Comparison of ENCODE assay signal across 12 cellular contexts in genomic region chr1:55402117-55402516, GRCh38.
DNase-seq lines count a peak whose midpoint lies in the region; TF ChIP-seq lines count a peak whose summit lies in the region.
"Had no signal": no experiment of that assay in that cellular context is flagged by ENCODE, and none has a peak within 500 bp of the region (broad histone marks: within the 10 kb centered on the region; RNA-seq: fewer than 3 reads in every experiment).

No MANE protein-coding gene starts in this region.

- peaks cover 10% of the 10 kb centered on the region for H3K27me3 Mint-ChIP-seq in HFFc6 (ENCODE audit: insufficient read depth)

- DNase-seq in AG08395 (ENCODE audit: low spot score) (peak; percentile 86), HFFc6 (peak; percentile 74), astrocyte of the hippocampus (ENCODE audit: low read depth, low spot score) (peak; percentile 70), iris pigment epithelial cell (ENCODE audit: low read depth) (peak; percentile 65), dermis blood vessel endothelial cell (no peak), NCI-H524 (lab: John Stamatoyannopoulos, UW) (no peak)
- no peak for DNase-seq in stimulated activated CD8-positive, alpha-beta memory T cell treated with anti-CD3 and anti-CD28 coated beads, Interleukin-4, amount 100 ng/mL, for 48 hours
- no peak for DNase-seq in stimulated activated CD4-positive, alpha-beta T cell treated with anti-CD3 and anti-CD28 coated beads, Interleukin-4, amount 100 ng/mL, for 4 hours
- DNase-seq: activated naive CD4-positive, alpha-beta T cell treated with Interleukin-2 at 50 U/mL for 16 hours; DMS 273 treated with DMSO at 0.1 percent for 48 hours; ovary had no signal

- no peak for TF ChIP-seq CTCF in HFFc6 (IDR thresholded peaks at IDR 0.05)

- H3K36me3 Mint-ChIP-seq in HFFc6 (ENCODE audit: low read depth) = no peaks in the 10 kb centered on the region

- no peaks in the 10 kb centered on the region for H3K9me3 Mint-ChIP-seq in HFFc6

- H3K4me3 Mint-ChIP-seq in HFFc6 = peak overlapping the region; percentile 0; the same call in 1 of the 2 replicates
- H3K4me3 Mint-ChIP-seq: B cell had no signal

- peaks cover 25% of the 10 kb centered on the region for H3K4me1 Mint-ChIP-seq in HFFc6 (ENCODE audit: low read depth)
- H3K4me1 Mint-ChIP-seq: B cell had no signal

- peak overlapping the region; percentile 63 for H3K27ac Mint-ChIP-seq in HFFc6
- H3K27ac Mint-ChIP-seq: B cell had no signal

Comparison
In these comparisons a context has a peak if more than half of its experiments do, and no peak if none do; other contexts are left out.
1. DNase-seq: peak in AG08395 (single experiment), HFFc6 (single experiment), astrocyte of the hippocampus (single experiment) and iris pigment epithelial cell (single experiment); none in dermis blood vessel endothelial cell (single experiment), stimulated activated CD8-positive, alpha-beta memory T cell treated with anti-CD3 and anti-CD28 coated beads, Interleukin-4, amount 100 ng/mL, for 48 hours (single experiment), stimulated activated CD4-positive, alpha-beta T cell treated with anti-CD3 and anti-CD28 coated beads, Interleukin-4, amount 100 ng/mL, for 4 hours (0 of 2) and NCI-H524 (0 of 2).